1 cellular context compared by ENCODE assay signal in the genomic region with DNA sequence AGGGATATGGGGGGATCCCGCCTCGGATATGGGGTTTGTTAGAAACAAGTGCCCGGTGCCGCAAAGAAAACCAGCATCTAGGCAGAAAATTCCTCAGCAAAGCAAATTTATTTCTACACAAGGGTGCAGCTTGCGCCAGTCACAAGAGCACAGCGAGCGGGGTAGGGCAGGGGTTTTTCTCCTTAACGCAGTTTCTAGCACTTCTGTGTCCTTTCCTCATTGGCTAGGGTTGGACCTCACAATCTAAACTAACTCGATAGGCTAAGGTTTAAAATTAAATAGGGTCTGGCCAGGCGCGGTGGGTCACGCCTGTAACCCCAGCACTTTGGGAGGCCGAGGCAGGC.
TF ChIP-seq lines count a peak whose summit lies in the region.

No MANE protein-coding gene starts in this region.

TF ChIP-seq in GM12878, 131 proteins besides CTCF, POLR2A, EP300 and RAD21:
- TF ChIP-seq SUZ12 (IDR thresholded peaks at IDR 0.05; ENCODE audit: unreplicated experiment) (no peak), CUX1 (IDR thresholded peaks at IDR 0.05; ENCODE audit: insufficient replicate concordance, low read depth, low read length) (no peak), HCFC1 (IDR thresholded peaks at IDR 0.05; ENCODE audit: low read length) (no peak), ETV6 (conservative IDR thresholded peaks at IDR 0.05 in 1 of 2, IDR thresholded peaks at IDR 0.05 in 1 of 2; ENCODE audit: borderline replicate concordance in 1 of 2, low read depth in 1 of 2) (no peak), CHD1 (IDR thresholded peaks at IDR 0.05; ENCODE audit: low read depth, low read length) (no peak), TBL1XR1 (IDR thresholded peaks at IDR 0.05; ENCODE audit: low read depth, low read length) (no peak), CHD2 (IDR thresholded peaks at IDR 0.05; ENCODE audit: borderline replicate concordance, low read depth, low read length) (no peak), YY1 (IDR thresholded peaks at IDR 0.05; ENCODE audit: low read depth, low read length) (no peak), RELB (IDR thresholded peaks at IDR 0.05; ENCODE audit: low read depth) (no peak), FOXM1 (IDR thresholded peaks at IDR 0.05; ENCODE audit: low read depth, low read length) (no peak), JUNB (IDR thresholded peaks at IDR 0.05) (no peak), ZSCAN29 (IDR thresholded peaks at IDR 0.05) (no peak), HDAC6 (IDR thresholded peaks at IDR 0.05; ENCODE audit: unreplicated experiment) (no peak), CEBPB (IDR thresholded peaks at IDR 0.05; ENCODE audit: borderline replicate concordance in 1 of 2, low read depth in 2 of 2, low read length in 2 of 2) (no peak), NR2C2 (IDR thresholded peaks at IDR 0.05; ENCODE audit: borderline replicate concordance, control insufficient read depth, insufficient read length, low read depth) (no peak), SRF (IDR thresholded peaks at IDR 0.05; ENCODE audit: low read depth in 2 of 2, low read length in 2 of 2) (no peak), TARDBP (IDR thresholded peaks at IDR 0.05; ENCODE audit: borderline replicate concordance) (no peak)
- TF ChIP-seq, protein P1, sequence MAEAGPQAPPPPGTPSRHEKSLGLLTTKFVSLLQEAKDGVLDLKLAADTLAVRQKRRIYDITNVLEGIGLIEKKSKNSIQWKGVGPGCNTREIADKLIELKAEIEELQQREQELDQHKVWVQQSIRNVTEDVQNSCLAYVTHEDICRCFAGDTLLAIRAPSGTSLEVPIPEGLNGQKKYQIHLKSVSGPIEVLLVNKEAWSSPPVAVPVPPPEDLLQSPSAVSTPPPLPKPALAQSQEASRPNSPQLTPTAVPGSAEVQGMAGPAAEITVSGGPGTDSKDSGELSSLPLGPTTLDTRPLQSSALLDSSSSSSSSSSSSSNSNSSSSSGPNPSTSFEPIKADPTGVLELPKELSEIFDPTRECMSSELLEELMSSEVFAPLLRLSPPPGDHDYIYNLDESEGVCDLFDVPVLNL (IDR thresholded peaks at IDR 0.05; ENCODE audit: low read depth, low read length), result no peak
- TF ChIP-seq, protein P2, sequence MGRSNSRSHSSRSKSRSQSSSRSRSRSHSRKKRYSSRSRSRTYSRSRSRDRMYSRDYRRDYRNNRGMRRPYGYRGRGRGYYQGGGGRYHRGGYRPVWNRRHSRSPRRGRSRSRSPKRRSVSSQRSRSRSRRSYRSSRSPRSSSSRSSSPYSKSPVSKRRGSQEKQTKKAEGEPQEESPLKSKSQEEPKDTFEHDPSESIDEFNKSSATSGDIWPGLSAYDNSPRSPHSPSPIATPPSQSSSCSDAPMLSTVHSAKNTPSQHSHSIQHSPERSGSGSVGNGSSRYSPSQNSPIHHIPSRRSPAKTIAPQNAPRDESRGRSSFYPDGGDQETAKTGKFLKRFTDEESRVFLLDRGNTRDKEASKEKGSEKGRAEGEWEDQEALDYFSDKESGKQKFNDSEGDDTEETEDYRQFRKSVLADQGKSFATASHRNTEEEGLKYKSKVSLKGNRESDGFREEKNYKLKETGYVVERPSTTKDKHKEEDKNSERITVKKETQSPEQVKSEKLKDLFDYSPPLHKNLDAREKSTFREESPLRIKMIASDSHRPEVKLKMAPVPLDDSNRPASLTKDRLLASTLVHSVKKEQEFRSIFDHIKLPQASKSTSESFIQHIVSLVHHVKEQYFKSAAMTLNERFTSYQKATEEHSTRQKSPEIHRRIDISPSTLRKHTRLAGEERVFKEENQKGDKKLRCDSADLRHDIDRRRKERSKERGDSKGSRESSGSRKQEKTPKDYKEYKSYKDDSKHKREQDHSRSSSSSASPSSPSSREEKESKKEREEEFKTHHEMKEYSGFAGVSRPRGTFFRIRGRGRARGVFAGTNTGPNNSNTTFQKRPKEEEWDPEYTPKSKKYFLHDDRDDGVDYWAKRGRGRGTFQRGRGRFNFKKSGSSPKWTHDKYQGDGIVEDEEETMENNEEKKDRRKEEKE (IDR thresholded peaks at IDR 0.05), result no peak
